34 cellular contexts compared by ENCODE assay signal in genomic region chr3:31145062-31145461, GRCh38.
"Had no signal": no experiment of that assay in that cellular context is flagged by ENCODE, and none has a peak within 500 bp of the region (broad histone marks: within the 10 kb centered on the region; RNA-seq: fewer than 3 reads in every experiment).

No MANE protein-coding gene starts in this region.

- H3K27ac Mint-ChIP-seq: activated CD4-positive, alpha-beta memory T cell treated with anti-CD3 and anti-CD28 coated beads for 36 hours; activated CD4-positive, alpha-beta T cell treated with anti-CD3 and anti-CD28 coated beads, Interleukin-2, amount 10 ng/mL, durations not matched to agents 24 days and 14 days; activated CD8-positive, alpha-beta T cell treated with anti-CD3 and anti-CD28 coated beads for 36 hours; activated naive CD4-positive, alpha-beta T cell treated with anti-CD3 and anti-CD28 coated beads for 36 hours; activated naive CD4-positive, alpha-beta T cell treated with anti-CD3 and anti-CD28 coated beads, Interleukin-2, amount 50 U/mL, for 72 hours; activated naive CD8-positive, alpha-beta T cell treated with anti-CD3 and anti-CD28 coated beads for 36 hours; activated T-cell treated with anti-CD3 and anti-CD28 coated beads, Interleukin-2, amount 50 U/mL, for 72 hours; activated T-helper 1 cell treated with anti-CD3 and anti-CD28 coated beads, Interleukin-12 subunit alpha, Interleukin-12 subunit beta, Interleukin-2, Interleukin-4 antibody, amounts not matched to agents 30 ng/mL and 10 ng/mL and 1 ng/mL, durations not matched to agents 14 hours and 24 hours and 36 hours; activated T-helper 17 cell treated with anti-CD3 and anti-CD28 coated beads, Interleukin-2, amount 50 U/mL, for 72 hours; T-helper 1 cell treated with Interleukin-12 subunit alpha and Interleukin-12 subunit beta and Interleukin-4 antibody, amounts not matched to agents 30 μg/mL and 1 μg/mL, for 36 hours; T-helper 2 cell treated with Interferon-gamma antibody and Interleukin-4, amounts not matched to agents 5 μg/mL and 100 μg/mL, for 36 hours had no signal

- DNase-seq: activated CD4-positive, alpha-beta memory T cell treated with anti-CD3 and anti-CD28 coated beads for 36 hours; activated CD4-positive, alpha-beta T cell treated with anti-CD3 and anti-CD28 coated beads for 4 hours; activated CD4-positive, alpha-beta T cell treated with anti-CD3 and anti-CD28 coated beads, Interleukin-2, amount 10 ng/mL, durations not matched to agents 24 days and 14 days; activated CD4-positive, alpha-beta T cell treated with anti-CD3 and anti-CD28 coated beads, Interleukin-2, amount 50 U/mL, for 1 hour; activated CD4-positive, alpha-beta T cell treated with anti-CD3 and anti-CD28 coated beads, Interleukin-2, amount 50 U/mL, for 4 hours; activated CD4-positive, CD25-positive, alpha-beta regulatory T cell treated with anti-CD3 and anti-CD28 coated beads, Interleukin-2, amount 50 U/mL, for 72 hours; activated CD8-positive, alpha-beta memory T cell treated with anti-CD3 and anti-CD28 coated beads, Interleukin-2, amount 50 U/mL, for 4 hours; activated CD8-positive, alpha-beta T cell treated with anti-CD3 and anti-CD28 coated beads for 36 hours; activated effector memory CD4-positive, alpha-beta T cell treated with anti-CD3 and anti-CD28 coated beads, Interleukin-2, amount 50 U/mL, for 16 hours; activated gamma-delta T cell treated with Interleukin-2 at 50 U/mL for 16 hours; activated naive CD4-positive, alpha-beta T cell; activated naive CD4-positive, alpha-beta T cell treated with anti-CD3 and anti-CD28 coated beads for 36 hours; activated naive CD4-positive, alpha-beta T cell treated with anti-CD3 and anti-CD28 coated beads, Interleukin-2, amount 50 U/mL, for 16 hours; activated naive CD8-positive, alpha-beta T cell treated with anti-CD3 and anti-CD28 coated beads for 36 hours; activated T-cell treated with anti-CD3 and anti-CD28 coated beads for 4 hours; activated T-cell treated with anti-CD3 and anti-CD28 coated beads, Interleukin-2, amount 50 U/mL, for 1 hour; activated T-cell treated with anti-CD3 and anti-CD28 coated beads, Interleukin-2, amount 50 U/mL, for 4 hours; activated T-cell treated with anti-CD3 and anti-CD28 coated beads, Interleukin-2, amount 50 U/mL, for 72 hours; adrenal gland; amniotic stem cell; aorta; body of pancreas; brain microvascular endothelial cell; central memory CD4-positive, alpha-beta T cell; T-helper 1 cell; T-helper 2 cell; T-helper 9 cell had no signal

- H3K4me3 Mint-ChIP-seq: activated CD4-positive, alpha-beta memory T cell treated with anti-CD3 and anti-CD28 coated beads for 36 hours; activated CD4-positive, alpha-beta T cell treated with anti-CD3 and anti-CD28 coated beads, Interleukin-2, amount 10 ng/mL, durations not matched to agents 24 days and 14 days; activated CD8-positive, alpha-beta T cell treated with anti-CD3 and anti-CD28 coated beads for 36 hours; activated naive CD4-positive, alpha-beta T cell treated with anti-CD3 and anti-CD28 coated beads for 36 hours; activated naive CD8-positive, alpha-beta T cell treated with anti-CD3 and anti-CD28 coated beads for 36 hours; activated T-cell treated with anti-CD3 and anti-CD28 coated beads, Interleukin-2, amount 50 U/mL, for 4 hours; activated T-cell treated with anti-CD3 and anti-CD28 coated beads, Interleukin-2, amount 50 U/mL, for 72 hours; activated T-helper 1 cell treated with anti-CD3 and anti-CD28 coated beads, Interleukin-12 subunit alpha, Interleukin-12 subunit beta, Interleukin-2, Interleukin-4 antibody, amounts not matched to agents 30 ng/mL and 10 ng/mL and 1 ng/mL, durations not matched to agents 14 hours and 24 hours and 36 hours; activated T-helper 17 cell treated with anti-CD3 and anti-CD28 coated beads, Interleukin-2, amount 50 U/mL, for 72 hours; T-helper 1 cell treated with Interleukin-12 subunit alpha and Interleukin-12 subunit beta and Interleukin-4 antibody, amounts not matched to agents 30 μg/mL and 1 μg/mL, for 36 hours; T-helper 2 cell treated with Interferon-gamma antibody and Interleukin-4, amounts not matched to agents 5 μg/mL and 100 μg/mL, for 36 hours had no signal

- H3K27ac ChIP-seq: adrenal gland, body of pancreas, brain microvascular endothelial cell, breast epithelium, VCaP had no signal

- H3K4me3 ChIP-seq: adrenal gland, body of pancreas, breast epithelium had no signal

- H3K4me1 ChIP-seq: adrenal gland, body of pancreas, breast epithelium had no signal

- H3K9me3 ChIP-seq: adrenal gland had no signal

- H3K36me3 ChIP-seq: adrenal gland, brain microvascular endothelial cell, breast epithelium had no signal

- ATAC-seq: activated CD8-positive, alpha-beta T cell treated with anti-CD3 and anti-CD28 coated beads for 36 hours; activated naive CD4-positive, alpha-beta T cell treated with anti-CD3 and anti-CD28 coated beads, Interleukin-2, amount 50 U/mL, for 72 hours; activated T-cell treated with anti-CD3 and anti-CD28 coated beads, Interleukin-2, amount 50 U/mL, for 4 hours; activated T-cell treated with anti-CD3 and anti-CD28 coated beads, Interleukin-2, amount 50 U/mL, for 72 hours; activated T-helper 17 cell treated with anti-CD3 and anti-CD28 coated beads, Interleukin-2, amount 50 U/mL, for 72 hours; body of pancreas had no signal

- H3K27me3 Mint-ChIP-seq: activated CD4-positive, alpha-beta memory T cell treated with anti-CD3 and anti-CD28 coated beads for 36 hours; activated CD4-positive, alpha-beta T cell treated with anti-CD3 and anti-CD28 coated beads, Interleukin-2, amount 10 ng/mL, durations not matched to agents 24 days and 14 days; activated CD8-positive, alpha-beta T cell treated with anti-CD3 and anti-CD28 coated beads for 36 hours; activated naive CD8-positive, alpha-beta T cell treated with anti-CD3 and anti-CD28 coated beads for 36 hours; activated T-helper 17 cell treated with anti-CD3 and anti-CD28 coated beads, Interleukin-2, amount 50 U/mL, for 72 hours had no signal

- H3K4me1 Mint-ChIP-seq: activated CD4-positive, alpha-beta T cell treated with anti-CD3 and anti-CD28 coated beads, Interleukin-2, amount 10 ng/mL, durations not matched to agents 24 days and 14 days; activated naive CD8-positive, alpha-beta T cell treated with anti-CD3 and anti-CD28 coated beads for 36 hours; activated T-helper 17 cell treated with anti-CD3 and anti-CD28 coated beads, Interleukin-2, amount 50 U/mL, for 72 hours had no signal
